ENCODE assay signal across 9 cellular contexts in the genomic region with DNA sequence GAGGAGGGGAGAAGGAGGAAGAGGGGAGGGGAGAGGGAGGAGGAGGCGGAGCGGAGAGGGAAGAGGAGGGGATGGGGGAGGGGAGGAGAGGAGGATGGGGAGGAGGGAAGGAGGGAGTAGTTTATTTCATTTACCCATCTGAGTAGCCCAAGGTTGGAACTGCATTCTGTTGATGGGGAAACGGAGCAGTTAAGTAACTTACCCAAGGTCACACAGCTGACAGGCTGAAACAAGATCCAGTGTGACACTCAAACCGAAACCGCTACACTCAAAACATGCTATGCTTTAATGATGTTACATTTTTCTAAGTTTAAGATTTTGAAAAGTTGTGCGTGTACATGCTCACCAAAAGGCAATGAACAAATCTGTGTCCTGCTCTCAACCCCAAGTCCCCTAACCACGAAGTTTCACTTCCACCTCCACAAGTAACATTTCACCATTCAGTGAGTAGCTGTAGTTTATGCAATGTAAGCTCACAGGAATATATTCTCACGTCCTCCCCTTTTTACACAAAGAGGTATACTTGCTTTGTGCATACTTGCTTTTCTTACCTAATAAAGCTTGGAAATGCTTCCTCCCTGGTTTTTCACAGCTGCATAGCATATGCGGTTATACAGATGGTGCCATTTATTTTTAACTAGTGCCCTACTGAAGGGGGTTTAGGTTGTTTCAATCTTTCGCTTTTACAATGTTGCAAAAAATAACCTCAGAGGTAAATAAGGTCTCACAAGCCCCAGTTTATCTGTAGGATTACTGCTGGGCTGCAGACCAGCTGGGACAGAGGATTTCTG.
DNase-seq lines count a peak whose midpoint lies in the region; ATAC-seq and TF ChIP-seq lines count a peak whose summit lies in the region.
"Had no signal": no experiment of that assay in that cellular context is flagged by ENCODE, and none has a peak within 500 bp of the region (broad histone marks: within the 10 kb centered on the region; RNA-seq: fewer than 3 reads in every experiment).

No MANE protein-coding gene starts in this region.

- peak; percentile 61 to 73 for ATAC-seq in CD4-positive, CD25-positive, alpha-beta regulatory T cell (ENCODE audit: low read depth in 2 of 2)
- ATAC-seq in GM19372 (IDR thresholded peaks at IDR 0.05; ENCODE audit: low read depth, unreplicated experiment) (peak; percentile 89), HG03342 (IDR thresholded peaks at IDR 0.05; ENCODE audit: unreplicated experiment) (peak; percentile 94), mucosa of descending colon (peak; percentile 71)
- ATAC-seq in activated CD8-positive, alpha-beta T cell treated with anti-CD3 and anti-CD28 coated beads, Interleukin-2, amount 10 ng/mL, durations not matched to agents 7 days and 5 days: peak; percentile 58

- intact Hi-C loops in mucosa of descending colon (cut with DNase I, micrococcal nuclease): no loop called here

- CTCF ChIA-PET in activated CD8-positive, alpha-beta T cell treated with anti-CD3 and anti-CD28 coated beads, Interleukin-2, amount 10 ng/mL, durations not matched to agents 7 days and 5 days (lab: Charles Lee): no interaction called here

- H3K4me1 Mint-ChIP-seq in CD4-positive, CD25-positive, alpha-beta regulatory T cell: peaks cover 0 to 8% (median 7%) of the 10 kb centered on the region in 4 donors
- H3K4me1 Mint-ChIP-seq in activated CD8-positive, alpha-beta T cell treated with anti-CD3 and anti-CD28 coated beads, Interleukin-2, amount 10 ng/mL, durations not matched to agents 7 days and 5 days (ENCODE audit: low read depth): peaks cover 7% of the 10 kb centered on the region

- H3K36me3 Mint-ChIP-seq in CD4-positive, CD25-positive, alpha-beta regulatory T cell: no peaks in the 10 kb centered on the region
- H3K36me3 Mint-ChIP-seq in activated CD8-positive, alpha-beta T cell treated with anti-CD3 and anti-CD28 coated beads, Interleukin-2, amount 10 ng/mL, durations not matched to agents 7 days and 5 days (ENCODE audit: low read depth): no peaks in the 10 kb centered on the region

- H3K9me3 ChIP-seq in CD4-positive, CD25-positive, alpha-beta regulatory T cell (ENCODE audit: control insufficient read depth in 2 of 2, low read length in 2 of 2): no peaks in the 10 kb centered on the region
- H3K9me3 ChIP-seq in mucosa of descending colon: no peaks in the 10 kb centered on the region
- H3K9me3 ChIP-seq: heart right ventricle had no signal

- TF ChIP-seq CTCF in mucosa of descending colon (IDR thresholded peaks at IDR 0.05): no peak

- peak overlapping the region in 2 of 3 donors; percentile 37 to 64 for H3K27ac Mint-ChIP-seq in CD4-positive, CD25-positive, alpha-beta regulatory T cell
- H3K27ac Mint-ChIP-seq in activated CD8-positive, alpha-beta T cell treated with anti-CD3 and anti-CD28 coated beads, Interleukin-2, amount 10 ng/mL, durations not matched to agents 7 days and 5 days: no peak overlapping the region

- H3K27ac ChIP-seq in CD4-positive, CD25-positive, alpha-beta regulatory T cell (ENCODE audit: insufficient read depth, low read length, poor library complexity, severe bottlenecking): peak overlapping the region; percentile 6
- H3K27ac ChIP-seq: heart right ventricle had no signal

- peaks cover 10% of the 10 kb centered on the region for H3K4me1 ChIP-seq in CD4-positive, CD25-positive, alpha-beta regulatory T cell (ENCODE audit: control insufficient read depth, insufficient read depth, low read length, poor library complexity, severe bottlenecking)
- H3K4me1 ChIP-seq in mucosa of descending colon (ENCODE audit: low read depth): no peaks in the 10 kb centered on the region

- POLR2A ChIA-PET in activated CD8-positive, alpha-beta T cell treated with anti-CD3 and anti-CD28 coated beads, Interleukin-2, amount 10 ng/mL, durations not matched to agents 7 days and 5 days (lab: Charles Lee): no interaction called here

- H3K27me3 Mint-ChIP-seq in CD4-positive, CD25-positive, alpha-beta regulatory T cell: no peaks in the 10 kb centered on the region
- peaks cover 6% of the 10 kb centered on the region for H3K27me3 Mint-ChIP-seq in activated CD8-positive, alpha-beta T cell treated with anti-CD3 and anti-CD28 coated beads, Interleukin-2, amount 10 ng/mL, durations not matched to agents 7 days and 5 days (ENCODE audit: low read depth)

- no peaks in the 10 kb centered on the region for H3K27me3 ChIP-seq in CD4-positive, CD25-positive, alpha-beta regulatory T cell (ENCODE audit: control insufficient read depth, insufficient read depth, low read length)

- no peaks in the 10 kb centered on the region for H3K36me3 ChIP-seq in CD4-positive, CD25-positive, alpha-beta regulatory T cell (ENCODE audit: control insufficient read depth, insufficient read depth, low read length)
- no peaks in the 10 kb centered on the region for H3K36me3 ChIP-seq in mucosa of descending colon (ENCODE audit: low read depth)
- H3K36me3 ChIP-seq: heart right ventricle had no signal

- H3K4me3 Mint-ChIP-seq in CD4-positive, CD25-positive, alpha-beta regulatory T cell: peak overlapping the region; percentile 57 to 94 (median 84)
- no peak overlapping the region for H3K4me3 Mint-ChIP-seq in activated CD8-positive, alpha-beta T cell treated with anti-CD3 and anti-CD28 coated beads, Interleukin-2, amount 10 ng/mL, durations not matched to agents 7 days and 5 days

- peak overlapping the region; percentile 87 for H3K4me3 ChIP-seq in CD4-positive, CD25-positive, alpha-beta regulatory T cell (ENCODE audit: low read depth, low read length)
- no peak overlapping the region for H3K4me3 ChIP-seq in mucosa of descending colon
- H3K4me3 ChIP-seq: heart right ventricle had no signal

- H3K9me3 Mint-ChIP-seq in CD4-positive, CD25-positive, alpha-beta regulatory T cell: peaks cover 0 to 2% (median 0%) of the 10 kb centered on the region in 7 donors
- H3K9me3 Mint-ChIP-seq in activated CD8-positive, alpha-beta T cell treated with anti-CD3 and anti-CD28 coated beads, Interleukin-2, amount 10 ng/mL, durations not matched to agents 7 days and 5 days (ENCODE audit: insufficient read depth): no peaks in the 10 kb centered on the region

- DNase-seq in CD4-positive, CD25-positive, alpha-beta regulatory T cell: peak in 2 of 3 donors; percentile 34 to 85
- DNase-seq in activated CD8-positive, alpha-beta T cell treated with anti-CD3 and anti-CD28 coated beads, Interleukin-2, amount 10 ng/mL, durations not matched to agents 7 days and 5 days: peak; percentile 47
- DNase-seq in mucosa of descending colon (peak in 1 of 3 donors; percentile 17), NCI-H526 (lab: John Stamatoyannopoulos, UW) (no peak), KG1 (lab: John Stamatoyannopoulos, UW) (no peak), NCI-H2227 treated with DMSO at 0.1 percent for 48 hours (lab: John Stamatoyannopoulos, UW) (no peak)
- DNase-seq: heart right ventricle had no signal

Comparison
In these comparisons a context has a peak if more than half of its experiments do, and no peak if none do; other contexts are left out.
1. DNase-seq: peak in CD4-positive, CD25-positive, alpha-beta regulatory T cell (2 of 3) and activated CD8-positive, alpha-beta T cell treated with anti-CD3 and anti-CD28 coated beads, Interleukin-2, amount 10 ng/mL, durations not matched to agents 7 days and 5 days (single experiment); none in NCI-H526 (0 of 2), KG1 (single experiment) and NCI-H2227 treated with DMSO at 0.1 percent for 48 hours (single experiment).
2. Peak in every context shown above with its lines, with median percentiles within 50 percentile points of each other: ATAC-seq.